In the genomic region with DNA sequence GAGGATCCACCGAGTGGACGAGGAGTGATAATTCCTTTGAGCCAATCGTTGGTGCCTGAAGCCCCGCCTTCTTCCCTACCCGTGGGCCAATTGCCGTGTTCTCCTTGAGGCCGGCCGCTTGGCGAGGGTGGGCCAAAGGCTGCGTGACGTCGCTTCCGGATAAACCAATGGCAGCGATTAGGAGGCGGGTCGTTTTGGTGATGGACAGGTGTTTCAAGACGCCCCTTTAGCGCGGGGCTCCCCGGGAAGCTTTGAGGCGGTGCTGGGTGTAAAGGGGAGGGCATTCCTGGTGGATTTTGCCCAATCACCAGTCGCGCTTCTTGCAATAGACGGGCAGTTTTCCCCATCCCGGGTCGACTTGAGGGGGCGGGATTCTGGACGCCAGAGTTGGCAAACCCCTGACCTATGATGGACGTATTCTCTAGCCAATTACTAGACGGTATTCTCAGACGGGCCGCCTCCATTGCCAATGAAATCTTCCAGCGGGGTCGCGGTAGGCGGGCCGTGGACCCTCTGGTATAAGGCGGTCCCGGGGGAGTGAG, we compare ENCODE assay signal across 8 cellular contexts. TPM values are rescaled to one million over a fixed set of nuclear protein-coding genes. Genes with fewer than 3 reads are reported as not detected.
DNase-seq lines count a peak whose midpoint lies in the region; ATAC-seq, FAIRE-seq and TF ChIP-seq lines count a peak whose summit lies in the region.

No MANE protein-coding gene starts in this region.

- DNase-seq in DMS79 treated with DMSO at 0.1 percent for 48 hours (lab: John Stamatoyannopoulos, UW), result peak; percentile 100
- DNase-seq in H54 (ENCODE audit: insufficient read length, low spot score), result peak; percentile 98
- peak; percentile 99 for DNase-seq in LoVo (ENCODE audit: low spot score)
- DNase-seq in RWPE1 (ENCODE audit: low spot score), result peak; percentile 100
- DNase-seq in activated effector memory CD4-positive, alpha-beta T cell treated with Interleukin-2 at 50 U/mL for 16 hours, result peak; percentile 98
- peak; percentile 100 for DNase-seq in fibroblast of pulmonary artery (ENCODE audit: low read depth)
- peak; percentile 97 for DNase-seq in natural killer cell
- DNase-seq in stimulated activated naive CD4-positive, alpha-beta T cell (lab: John Stamatoyannopoulos, UW), result peak; percentile 92 to 99 (median 98)

- peak overlapping the region; percentile 99 for H3K4me3 Mint-ChIP-seq in natural killer cell

- no peaks in the 10 kb centered on the region for H3K36me3 Mint-ChIP-seq in natural killer cell

- peak; percentile 72 to 88 (median 76) for ATAC-seq in natural killer cell

- H3K4me1 Mint-ChIP-seq in natural killer cell, result peaks cover 30 to 56% of the 10 kb centered on the region in 2 donors

- FAIRE-seq in H54 (lab: Jason Lieb, UNC), result peak; percentile 91

- TF ChIP-seq CTCF in RWPE1 (conservative IDR thresholded peaks at IDR 0.05; ENCODE audit: low read depth) (no peak), fibroblast of pulmonary artery (IDR thresholded peaks at IDR 0.05; ENCODE audit: low read length, missing control alignments) (no peak), natural killer cell (IDR thresholded peaks at IDR 0.05) (no peak)

- H3K27me3 Mint-ChIP-seq in natural killer cell (ENCODE audit: low read depth in 2 of 2), result no peaks in the 10 kb centered on the region

- POLR2A ChIA-PET in RWPE1 (lab: Yijun Ruan, JAX; ENCODE audit: low non-redundant PET), result interaction anchor here (0.6 to 1.8 kb wide), 4 partner anchors 33 to 90 kb away, joined by 4 to 6 read pairs (median 6); a partner anchor contains a TSS

- peak overlapping the region; percentile 98 to 99 for H3K27ac Mint-ChIP-seq in natural killer cell

- CTCF ChIA-PET in RWPE1 (lab: Yijun Ruan, JAX), result interaction anchor here (0.6 to 0.7 kb wide), 3 partner anchors 36 to 194 kb away, joined by 3 to 5 read pairs (median 3); no protein-coding TSS in a partner anchor

- H3K9me3 Mint-ChIP-seq in natural killer cell, result no peaks in the 10 kb centered on the region

- H3K4me3 ChIP-seq in fibroblast of pulmonary artery (replicated peaks; ENCODE audit: low read depth, low read length), result peak overlapping the region; percentile 99

- intact Hi-C loops in natural killer cell (cut with micrococcal nuclease), result loop anchor here (1.0 to 5.0 kb wide), 4 partner anchors 11 to 191 kb away; a partner anchor contains a TSS

- TF ChIP-seq POLR2A in H54 (IDR thresholded peaks at IDR 0.05; ENCODE audit: low read depth, low read length), result no peak

- H3K27ac ChIP-seq in RWPE1, result peak overlapping the region; percentile 88

RNA-seq across cellular contexts. Expression of a gene that starts 0.3 kb away (rescaled TPM):
- 10 to 100 TPM; 77.0 to 92.5 (median 78.2) TPM for total RNA-seq in natural killer cell

RNA-seq across cellular contexts. Expression of a gene that starts 11.0 kb away (rescaled TPM):
- 10 to 100 TPM; 15.6 to 34.6 (median 22.3) TPM for total RNA-seq in natural killer cell

RNA-seq across cellular contexts. Expression of a gene that starts 11.1 kb away (rescaled TPM):
- 100 to 1,000 TPM; 176 to 184 (median 179) TPM for total RNA-seq in natural killer cell

RNA-seq across cellular contexts. Expression of a gene that starts 12.6 kb away (rescaled TPM):
- total RNA-seq in natural killer cell, result 1 to 10 TPM; 2.3 to 2.9 (median 2.4) TPM

RNA-seq across cellular contexts. Expression of a gene that starts 14.2 kb away (rescaled TPM):
- total RNA-seq in natural killer cell, result under 1 TPM; 0.34 to 0.78 (median 0.73) TPM

Comparison
In these comparisons a context has a peak if more than half of its experiments do, and no peak if none do; other contexts are left out.
1. Peak in every context shown above with its lines: DNase-seq, ATAC-seq, H3K4me3 ChIP-seq and H3K27ac ChIP-seq.